ENCODE assay signal across 18 cellular contexts in genomic region chr20:19435820-19436219, GRCh38.
DNase-seq lines count a peak whose midpoint lies in the region; ATAC-seq and TF ChIP-seq lines count a peak whose summit lies in the region.
"Had no signal": no experiment of that assay in that cellular context is flagged by ENCODE, and none has a peak within 500 bp of the region (broad histone marks: within the 10 kb centered on the region; RNA-seq: fewer than 3 reads in every experiment).

No MANE protein-coding gene starts in this region.

- no peaks in the 10 kb centered on the region for H3K36me3 Mint-ChIP-seq in activated CD4-positive, alpha-beta memory T cell treated with anti-CD3 and anti-CD28 coated beads for 36 hours
- H3K36me3 Mint-ChIP-seq: CD8-positive, alpha-beta T cell had no signal

- H3K4me3 ChIP-seq in epithelial cell of esophagus (ENCODE audit: low read length) (no peak overlapping the region), skeletal muscle tissue (ENCODE audit: low read length in 3 of 3) (no peak overlapping the region)
- H3K4me3 ChIP-seq: BLaER1, GM12878, GM23248, HAP-1 had no signal

- H3K9me3 Mint-ChIP-seq in activated CD4-positive, alpha-beta memory T cell treated with anti-CD3 and anti-CD28 coated beads for 36 hours = peaks cover 2% of the 10 kb centered on the region
- H3K9me3 Mint-ChIP-seq: CD8-positive, alpha-beta T cell had no signal

- peak; percentile 51 for ATAC-seq in Right ventricle myocardium superior (ENCODE audit: poor library complexity)
- no peak for ATAC-seq in left cardiac atrium
- ATAC-seq: CD8-positive, alpha-beta T cell; GM12878 had no signal

- DNase-seq in Right ventricle myocardium superior (no peak), left cardiac atrium (no peak), epithelial cell of esophagus (ENCODE audit: low read depth) (peak; percentile 9), islet precursor cell (peak; percentile 7), KG1 (lab: John Stamatoyannopoulos, UW) (no peak), KBM-7 (no peak)
- DNase-seq in activated CD4-positive, alpha-beta memory T cell treated with anti-CD3 and anti-CD28 coated beads for 36 hours = no peak
- DNase-seq: CD8-positive, alpha-beta T cell; DMS 273 treated with DMSO at 0.1 percent for 48 hours; DMS53; DND-41; GM23248; IMR-90 had no signal

- no peak overlapping the region for H3K9ac ChIP-seq in skeletal muscle tissue (ENCODE audit: low read depth in 1 of 3, low read length in 3 of 3)
- H3K9ac ChIP-seq: BLaER1, GM23248 had no signal

- H3K27ac ChIP-seq in skeletal muscle tissue (ENCODE audit: low read depth, low read length) = peak overlapping the region; percentile 61
- H3K27ac ChIP-seq: 22Rv1, BLaER1, GM23248 had no signal

- CTCF ChIA-PET in activated CD4-positive, alpha-beta memory T cell treated with anti-CD3 and anti-CD28 coated beads for 36 hours (lab: Charles Lee) = no interaction called here

- POLR2A ChIA-PET in activated CD4-positive, alpha-beta memory T cell treated with anti-CD3 and anti-CD28 coated beads for 36 hours (lab: Charles Lee) = no interaction called here

- no peaks in the 10 kb centered on the region for H3K36me3 ChIP-seq in skeletal muscle tissue (ENCODE audit: control insufficient read depth in 3 of 3, insufficient read depth in 3 of 3, low read length in 3 of 3)
- H3K36me3 ChIP-seq: BLaER1, HAP-1 had no signal

- TF ChIP-seq CTCF in epithelial cell of esophagus (IDR thresholded peaks at IDR 0.05; ENCODE audit: insufficient read depth, low read depth, low read length, missing control alignments) = no peak

- no peaks in the 10 kb centered on the region for H3K27me3 Mint-ChIP-seq in activated CD4-positive, alpha-beta memory T cell treated with anti-CD3 and anti-CD28 coated beads for 36 hours

- intact Hi-C loops in Right ventricle myocardium superior (cut with DNase I) (no loop called here), left cardiac atrium (cut with DNase I) (no loop called here)
- intact Hi-C loops in activated CD4-positive, alpha-beta memory T cell treated with anti-CD3 and anti-CD28 coated beads for 36 hours (cut with micrococcal nuclease) = no loop called here

- H3K4me1 Mint-ChIP-seq in activated CD4-positive, alpha-beta memory T cell treated with anti-CD3 and anti-CD28 coated beads for 36 hours (ENCODE audit: low read depth) = no peaks in the 10 kb centered on the region

- peaks cover 19 to 39% (median 25%) of the 10 kb centered on the region in 3 donors for H3K4me1 ChIP-seq in skeletal muscle tissue (ENCODE audit: control insufficient read depth in 3 of 3, insufficient read depth in 3 of 3, low read length in 3 of 3)
- H3K4me1 ChIP-seq: HAP-1 had no signal

- H3K4me3 Mint-ChIP-seq in activated CD4-positive, alpha-beta memory T cell treated with anti-CD3 and anti-CD28 coated beads for 36 hours = no peak overlapping the region
- H3K4me3 Mint-ChIP-seq: CD8-positive, alpha-beta T cell had no signal

- H3K9me3 ChIP-seq in skeletal muscle tissue (ENCODE audit: control insufficient read depth in 3 of 3, low read length in 3 of 3) = no peaks in the 10 kb centered on the region
- H3K9me3 ChIP-seq: BLaER1, HAP-1 had no signal

- in situ Hi-C loops in KBM-7 (cut with MboI; ENCODE audit: low pct_unique_long_range_greater_than_20kb, low sequenced_read_pairs) = no loop called here

- no peaks in the 10 kb centered on the region for H3K27me3 ChIP-seq in skeletal muscle tissue (ENCODE audit: control insufficient read depth in 3 of 3, insufficient read depth in 3 of 3, low read length in 3 of 3)
- H3K27me3 ChIP-seq: BLaER1 had no signal

- no peak overlapping the region for H3K27ac Mint-ChIP-seq in activated CD4-positive, alpha-beta memory T cell treated with anti-CD3 and anti-CD28 coated beads for 36 hours
- H3K27ac Mint-ChIP-seq: CD8-positive, alpha-beta T cell had no signal

Comparison
In these comparisons a context has a peak if more than half of its experiments do, and no peak if none do; other contexts are left out.
1. DNase-seq: peak in epithelial cell of esophagus (single experiment) and islet precursor cell (single experiment); none in Right ventricle myocardium superior (single experiment), left cardiac atrium (single experiment), activated CD4-positive, alpha-beta memory T cell treated with anti-CD3 and anti-CD28 coated beads for 36 hours (single experiment), KG1 (single experiment) and KBM-7 (single experiment).